In the genomic region with DNA sequence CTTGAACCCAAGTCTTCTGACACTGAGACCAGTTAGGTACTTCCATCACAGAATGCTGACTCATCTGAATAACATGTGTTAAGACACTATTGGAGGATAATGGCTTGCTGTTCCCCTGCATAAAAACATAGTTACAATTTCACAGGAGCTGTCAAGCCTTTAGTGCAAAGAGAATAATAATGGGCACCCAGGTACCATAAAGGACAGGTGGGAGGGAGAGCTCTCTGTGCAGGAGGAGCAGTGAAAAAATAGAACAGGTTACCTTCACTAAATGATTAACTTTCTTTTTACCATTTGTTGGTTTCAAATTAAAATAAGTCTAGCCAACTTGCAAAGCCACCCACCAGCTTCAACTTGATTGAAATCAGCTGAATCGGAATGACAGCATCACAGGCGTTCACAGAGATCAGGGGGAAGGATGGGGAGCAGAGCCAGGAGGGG, we compare ENCODE assay signal across 2 cellular contexts.
TF ChIP-seq lines count a peak whose summit lies in the region.

No MANE protein-coding gene starts in this region.

TF ChIP-seq in HepG2, 621 proteins besides CTCF, POLR2A, EP300 and RAD21 (continued from another document):
- no peak for TF ChIP-seq HOXA5 (CRISPR knock-in tag; IDR thresholded peaks at IDR 0.05)

TF ChIP-seq in neural cell, 6 proteins besides CTCF, POLR2A, EP300 and RAD21 (continued from another document):
- TF ChIP-seq, protein P1, sequence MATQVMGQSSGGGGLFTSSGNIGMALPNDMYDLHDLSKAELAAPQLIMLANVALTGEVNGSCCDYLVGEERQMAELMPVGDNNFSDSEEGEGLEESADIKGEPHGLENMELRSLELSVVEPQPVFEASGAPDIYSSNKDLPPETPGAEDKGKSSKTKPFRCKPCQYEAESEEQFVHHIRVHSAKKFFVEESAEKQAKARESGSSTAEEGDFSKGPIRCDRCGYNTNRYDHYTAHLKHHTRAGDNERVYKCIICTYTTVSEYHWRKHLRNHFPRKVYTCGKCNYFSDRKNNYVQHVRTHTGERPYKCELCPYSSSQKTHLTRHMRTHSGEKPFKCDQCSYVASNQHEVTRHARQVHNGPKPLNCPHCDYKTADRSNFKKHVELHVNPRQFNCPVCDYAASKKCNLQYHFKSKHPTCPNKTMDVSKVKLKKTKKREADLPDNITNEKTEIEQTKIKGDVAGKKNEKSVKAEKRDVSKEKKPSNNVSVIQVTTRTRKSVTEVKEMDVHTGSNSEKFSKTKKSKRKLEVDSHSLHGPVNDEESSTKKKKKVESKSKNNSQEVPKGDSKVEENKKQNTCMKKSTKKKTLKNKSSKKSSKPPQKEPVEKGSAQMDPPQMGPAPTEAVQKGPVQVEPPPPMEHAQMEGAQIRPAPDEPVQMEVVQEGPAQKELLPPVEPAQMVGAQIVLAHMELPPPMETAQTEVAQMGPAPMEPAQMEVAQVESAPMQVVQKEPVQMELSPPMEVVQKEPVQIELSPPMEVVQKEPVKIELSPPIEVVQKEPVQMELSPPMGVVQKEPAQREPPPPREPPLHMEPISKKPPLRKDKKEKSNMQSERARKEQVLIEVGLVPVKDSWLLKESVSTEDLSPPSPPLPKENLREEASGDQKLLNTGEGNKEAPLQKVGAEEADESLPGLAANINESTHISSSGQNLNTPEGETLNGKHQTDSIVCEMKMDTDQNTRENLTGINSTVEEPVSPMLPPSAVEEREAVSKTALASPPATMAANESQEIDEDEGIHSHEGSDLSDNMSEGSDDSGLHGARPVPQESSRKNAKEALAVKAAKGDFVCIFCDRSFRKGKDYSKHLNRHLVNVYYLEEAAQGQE (IDR thresholded peaks at IDR 0.05; ENCODE audit: borderline replicate concordance) = no peak
- TF ChIP-seq SMC3 (conservative IDR thresholded peaks at IDR 0.05; ENCODE audit: poor library complexity) = peak; percentile 13
